Comparison of ENCODE assay signal across 20 cellular contexts in genomic region chr22:24411256-24412004, GRCh38. TPM values are rescaled to one million over a fixed set of nuclear protein-coding genes. Genes with fewer than 3 reads are reported as not detected.
DNase-seq lines count a peak whose midpoint lies in the region; ATAC-seq and TF ChIP-seq lines count a peak whose summit lies in the region.
"Had no signal": no experiment of that assay in that cellular context is flagged by ENCODE, and none has a peak within 500 bp of the region (broad histone marks: within the 10 kb centered on the region; RNA-seq: fewer than 3 reads in every experiment).

No MANE protein-coding gene starts in this region.

- no peaks in the 10 kb centered on the region for H3K9me3 ChIP-seq in CD8-positive, alpha-beta T cell (ENCODE audit: low read length)
- no peaks in the 10 kb centered on the region for H3K9me3 ChIP-seq in IMR-90 (ENCODE audit: control insufficient read depth, insufficient read depth, low read length)

- H3K79me2 ChIP-seq in GM23338 (replicated peaks; ENCODE audit: insufficient read depth) = no peaks in the 10 kb centered on the region

- POLR2A ChIA-PET in CD8-positive, alpha-beta T cell (lab: Charles Lee) = no interaction called here
- POLR2A ChIA-PET in IMR-90 (lab: Charles Lee; ENCODE audit: unreplicated experiment) = no interaction called here

- no peak for DNase-seq in activated T-cell treated with anti-CD3 and anti-CD28 coated beads, Interleukin-2, amount 50 U/mL, for 24 hours
- DNase-seq in activated T-cell treated with anti-CD3 and anti-CD28 coated beads, Interleukin-2, amount 50 U/mL, for 1 hour = no peak
- DNase-seq in CD8-positive, alpha-beta T cell = no peak
- no peak for DNase-seq in IMR-90
- DNase-seq in iPS-NIHi11 (ENCODE audit: low spot score) = peak; percentile 7
- DNase-seq in GM23338 (ENCODE audit: low spot score) = no peak
- no peak for DNase-seq in RKO (ENCODE audit: low spot score)
- DNase-seq: COR-L47; DMS53; H9; MV-4-11; NCI-H1417; NCI-H2029; NCI-H2171 treated with DMSO at 0.1 percent for 48 hours; NCI-H446 treated with DMSO at 0.1 percent for 48 hours; NK-92 treated with Interleukin-12 subunit alpha and Interleukin-12 subunit beta, amount 100 ng/mL, for 24 hours; OCI-M1 had no signal

- dilution Hi-C loops in IMR-90 (cut with HindIII; ENCODE audit: low sequenced_read_pairs, unreplicated experiment) = no loop called here

- H3K4me1 Mint-ChIP-seq in activated T-cell treated with anti-CD3 and anti-CD28 coated beads, Interleukin-2, amount 50 U/mL, for 24 hours (ENCODE audit: low read depth) = peaks cover 35% of the 10 kb centered on the region
- peaks cover 39% of the 10 kb centered on the region for H3K4me1 Mint-ChIP-seq in CD8-positive, alpha-beta T cell (ENCODE audit: low read depth)
- peaks cover 13% of the 10 kb centered on the region for H3K4me1 Mint-ChIP-seq in GM23338

- no peak overlapping the region; the same call in 1 of the 2 replicates for H4K91ac ChIP-seq in IMR-90 (ENCODE audit: insufficient read depth, low read depth, low read length)

- CTCF ChIA-PET in CD8-positive, alpha-beta T cell (lab: Charles Lee) = interaction anchor here (1.6 kb wide), 1 partner anchor 10 kb away, joined by 6 read pairs; no protein-coding TSS in a partner anchor
- CTCF ChIA-PET in IMR-90 (lab: Yijun Ruan, JAX) = no interaction called here

- H2AFZ ChIP-seq in IMR-90 (replicated peaks; ENCODE audit: low read length, poor library complexity) = no peak overlapping the region
- H2AFZ ChIP-seq in GM23338 = no peak overlapping the region

- no peak overlapping the region for H3K56ac ChIP-seq in IMR-90 (ENCODE audit: extremely low read depth, insufficient read depth, low read length)

- BruUV-seq in IMR-90 (replicated peaks; lab: Mats Ljungman, UMichigan) = no TSS peak

- intact Hi-C loops in CD8-positive, alpha-beta T cell (cut with DNase I, micrococcal nuclease) = no loop called here
- intact Hi-C loops in IMR-90 (cut with micrococcal nuclease) = no loop called here

- no peak overlapping the region for H2BK15ac ChIP-seq in IMR-90 (ENCODE audit: low read depth, low read length)

- H2AK5ac ChIP-seq in IMR-90 (ENCODE audit: low read depth, low read length) = no peak overlapping the region

- H4K20me1 ChIP-seq in IMR-90 (ENCODE audit: insufficient read depth, low read length) (peaks cover 26% of the 10 kb centered on the region), GM23338 (replicated peaks; ENCODE audit: insufficient read depth) (no peaks in the 10 kb centered on the region; the same call in none of the 2 replicates)

- peaks cover 39 to 67% of the 10 kb centered on the region in 2 experiments for H3K79me1 ChIP-seq in IMR-90 (ENCODE audit: low read depth in 1 of 2, low read length in 2 of 2)

- H3K27me3 ChIP-seq in CD8-positive, alpha-beta T cell (ENCODE audit: insufficient read depth, low read length) = no peaks in the 10 kb centered on the region
- no peaks in the 10 kb centered on the region for H3K27me3 ChIP-seq in IMR-90 (ENCODE audit: control insufficient read depth, insufficient read depth, low read length)
- no peaks in the 10 kb centered on the region for H3K27me3 ChIP-seq in GM23338 (ENCODE audit: insufficient read depth)

- no peaks in the 10 kb centered on the region for H3K9me3 Mint-ChIP-seq in activated T-cell treated with anti-CD3 and anti-CD28 coated beads, Interleukin-2, amount 50 U/mL, for 24 hours
- H3K9me3 Mint-ChIP-seq in CD8-positive, alpha-beta T cell = no peaks in the 10 kb centered on the region
- H3K9me3 Mint-ChIP-seq in GM23338 = no peaks in the 10 kb centered on the region
- H3K9me3 Mint-ChIP-seq: H9 had no signal

- no peak overlapping the region for H3K18ac ChIP-seq in IMR-90 (ENCODE audit: low read depth, low read length)

- peak overlapping the region; percentile 59 for H3K27ac Mint-ChIP-seq in activated T-cell treated with anti-CD3 and anti-CD28 coated beads, Interleukin-2, amount 50 U/mL, for 24 hours
- peak overlapping the region; percentile 70 for H3K27ac Mint-ChIP-seq in CD8-positive, alpha-beta T cell
- no peak overlapping the region for H3K27ac Mint-ChIP-seq in GM23338

- H2AK9ac ChIP-seq in IMR-90 (replicated peaks; ENCODE audit: low read depth, low read length, poor library complexity) = peak overlapping the region; percentile 17

- no peak for TF ChIP-seq POLR2A in IMR-90 (IDR thresholded peaks at IDR 0.05; ENCODE audit: low read depth, low read length)

- H3K9me1 ChIP-seq in IMR-90 (ENCODE audit: insufficient read depth, low read length) = peaks cover 45% of the 10 kb centered on the region

- H3K27me3 Mint-ChIP-seq in activated T-cell treated with anti-CD3 and anti-CD28 coated beads, Interleukin-2, amount 50 U/mL, for 24 hours = no peaks in the 10 kb centered on the region
- H3K27me3 Mint-ChIP-seq in CD8-positive, alpha-beta T cell (ENCODE audit: low read depth) = no peaks in the 10 kb centered on the region
- peaks cover 15% of the 10 kb centered on the region for H3K27me3 Mint-ChIP-seq in GM23338 (ENCODE audit: insufficient read depth, low read depth, poor library complexity)

- no peak overlapping the region for H2BK120ac ChIP-seq in IMR-90 (ENCODE audit: low read depth, low read length)

- no peak overlapping the region for H3K23ac ChIP-seq in IMR-90 (ENCODE audit: low read depth, low read length)

- peaks cover 7% of the 10 kb centered on the region for H3K36me3 ChIP-seq in CD8-positive, alpha-beta T cell (ENCODE audit: insufficient read depth, low read length)
- H3K36me3 ChIP-seq in IMR-90 (ENCODE audit: control insufficient read depth, insufficient read depth, low read length) (peaks cover 26% of the 10 kb centered on the region; the same call in 1 of the 2 replicates), GM23338 (ENCODE audit: insufficient read depth) (no peaks in the 10 kb centered on the region)

- peaks cover 66% of the 10 kb centered on the region for H3K36me3 Mint-ChIP-seq in activated T-cell treated with anti-CD3 and anti-CD28 coated beads, Interleukin-2, amount 50 U/mL, for 24 hours (ENCODE audit: low read depth)
- peaks cover 54% of the 10 kb centered on the region for H3K36me3 Mint-ChIP-seq in CD8-positive, alpha-beta T cell
- H3K36me3 Mint-ChIP-seq in GM23338 (ENCODE audit: low read depth) = peaks cover 20% of the 10 kb centered on the region; the same call in 2 of the 3 replicates

- H2BK5ac ChIP-seq in IMR-90 (ENCODE audit: low read depth, low read length, poor library complexity, severe bottlenecking) = no peak overlapping the region

- no peak overlapping the region for H3K4me3 ChIP-seq in CD8-positive, alpha-beta T cell (ENCODE audit: low read depth, low read length)
- no peak overlapping the region for H3K4me3 ChIP-seq in IMR-90 (ENCODE audit: insufficient read depth, low read depth, low read length)
- no peak overlapping the region for H3K4me3 ChIP-seq in GM23338
- H3K4me3 ChIP-seq: K562 had no signal

- no peak overlapping the region for H2BK20ac ChIP-seq in IMR-90 (ENCODE audit: low read depth, low read length)

- H3K4me3 Mint-ChIP-seq in activated T-cell treated with anti-CD3 and anti-CD28 coated beads, Interleukin-2, amount 50 U/mL, for 24 hours = no peak overlapping the region
- H3K4me3 Mint-ChIP-seq in CD8-positive, alpha-beta T cell = no peak overlapping the region
- H3K4me3 Mint-ChIP-seq in GM23338 = no peak overlapping the region

- no peak overlapping the region for H3K14ac ChIP-seq in IMR-90 (replicated peaks; ENCODE audit: low read depth, low read length)

- H4K5ac ChIP-seq in IMR-90 (ENCODE audit: low read depth, low read length) = no peak overlapping the region

- no peak for TF ChIP-seq CTCF in CD8-positive, alpha-beta T cell (IDR thresholded peaks at IDR 0.05)
- TF ChIP-seq CTCF in IMR-90 (conservative IDR thresholded peaks at IDR 0.05; ENCODE audit: low read depth, low read length) = no peak
- no peak for TF ChIP-seq CTCF in GM23338 (conservative IDR thresholded peaks at IDR 0.05; ENCODE audit: low read depth in 2 of 2)

- no peak for TF ChIP-seq RAD21 in IMR-90 (IDR thresholded peaks at IDR 0.05; ENCODE audit: low read length)

- peaks cover 31% of the 10 kb centered on the region for H3K4me1 ChIP-seq in CD8-positive, alpha-beta T cell (ENCODE audit: insufficient read depth, low read length)
- H3K4me1 ChIP-seq in IMR-90 (ENCODE audit: control insufficient read depth, insufficient read depth, low read length) = peaks cover 38% of the 10 kb centered on the region
- 0 out of 2 replicates have a peak, but pooled peaks cover 8% of the 10 kb centered on the region for H3K4me1 ChIP-seq in GM23338 (ENCODE audit: insufficient read depth)

- 93% methylated on average over 2 of the region's 10 CpGs; no CpG with 5 or more reads in 1 of the 2 experiments for WGBS in IMR-90 (ENCODE audit: extremely low coverage in 2 of 2, insufficient read length in 1 of 2), 2 experiments

- H3K9ac ChIP-seq in IMR-90 (ENCODE audit: low read depth, low read length) = no peak overlapping the region

- no peaks in the 10 kb centered on the region for H3F3A ChIP-seq in GM23338 (replicated peaks; ENCODE audit: low read depth)

- H3K9me2 ChIP-seq in GM23338 (ENCODE audit: insufficient read depth) = no peaks in the 10 kb centered on the region

- in situ Hi-C loops in IMR-90 (cut with MboI; ENCODE audit: low sequenced_read_pairs) = no loop called here

- no peak overlapping the region for H4K8ac ChIP-seq in IMR-90 (ENCODE audit: low read depth in 2 of 2, low read length in 2 of 2)

- H3K4me2 ChIP-seq in IMR-90 (ENCODE audit: low read depth, low read length) (no peak overlapping the region), GM23338 (no peak overlapping the region)

- no peak for ATAC-seq in CD8-positive, alpha-beta T cell
- ATAC-seq in IMR-90 (ENCODE audit: low read depth) (no peak), GM23338 (no peak), HG03139 (IDR thresholded peaks at IDR 0.05; ENCODE audit: unreplicated experiment) (no peak)
- ATAC-seq: K562 had no signal

- H3K27ac ChIP-seq in CD8-positive, alpha-beta T cell (ENCODE audit: low read depth, low read length) = no peak overlapping the region
- no peak overlapping the region for H3K27ac ChIP-seq in IMR-90 (ENCODE audit: insufficient read depth, low read length)
- no peak overlapping the region for H3K27ac ChIP-seq in GM23338 (ENCODE audit: low read depth)
- H3K27ac ChIP-seq: C4-2B had no signal

- no peak overlapping the region for H3K4ac ChIP-seq in IMR-90 (ENCODE audit: low read depth, low read length)

TF ChIP-seq in IMR-90, 13 proteins besides CTCF, POLR2A, EP300 and RAD21 (continues in another document):
- TF ChIP-seq CHD1 (IDR thresholded peaks at IDR 0.05; ENCODE audit: low read depth, low read length) (no peak), NFE2L2 (IDR thresholded peaks at IDR 0.05; ENCODE audit: low read depth, low read length) (no peak)

RNA-seq across cellular contexts. Expression of gene ADORA2A, which starts 16.0 kb away (rescaled TPM):
- 10 to 100 TPM; 15.9 to 17.2 TPM for total RNA-seq in CD8-positive, alpha-beta T cell
- 0.28 and 0.36 TPM in 2 replicates for total RNA-seq in IMR-90 (2012; rRNA removed)
- polyA plus RNA-seq in IMR-90 (2012; rRNA removed) (0.76 and 1.1 TPM in 2 replicates), GM23338 (2016; fragmentation: Nextera tagmentation; extraction: Ambion mirVana) (3.4 and 4.1 TPM in 2 replicates)
- polyA plus RNA-seq in IMR-90 (2012; cell fraction: cytosol; rRNA removed) = 1.3 and 1.6 TPM in 2 replicates
- polyA plus RNA-seq in IMR-90 (2012; cell fraction: nucleus; rRNA removed; ENCODE audit: low replicate concordance) = 2.9 and 7.6 TPM in 2 replicates
- 11.0 and 13.5 TPM in 2 replicates for total RNA-seq in GM23338 (2014; rRNA removed; shearing (Covaris generic))
